7 cellular contexts compared by ENCODE assay signal in genomic region chr10:1923998-1924397, GRCh38.
"Had no signal": no experiment of that assay in that cellular context is flagged by ENCODE, and none has a peak within 500 bp of the region (broad histone marks: within the 10 kb centered on the region; RNA-seq: fewer than 3 reads in every experiment).

No MANE protein-coding gene starts in this region.

- H3K4me3 Mint-ChIP-seq: H9 had no signal

- H3K27ac ChIP-seq: GM23248 had no signal

- H3K27ac Mint-ChIP-seq: H9 had no signal

- H2AFZ ChIP-seq: GM23248 had no signal

- H3K9ac ChIP-seq: GM23248 had no signal

- DNase-seq: GM23248, H9, HCEC 1CT, IMR-90, KG1 had no signal

- FAIRE-seq: HTR-8/SVneo, K562 had no signal

- H3K9me3 Mint-ChIP-seq: H9 had no signal

- H3K4me3 ChIP-seq: GM23248, K562 had no signal

- ATAC-seq: K562 had no signal
